ENCODE assay signal across 36 cellular contexts in the genomic region with DNA sequence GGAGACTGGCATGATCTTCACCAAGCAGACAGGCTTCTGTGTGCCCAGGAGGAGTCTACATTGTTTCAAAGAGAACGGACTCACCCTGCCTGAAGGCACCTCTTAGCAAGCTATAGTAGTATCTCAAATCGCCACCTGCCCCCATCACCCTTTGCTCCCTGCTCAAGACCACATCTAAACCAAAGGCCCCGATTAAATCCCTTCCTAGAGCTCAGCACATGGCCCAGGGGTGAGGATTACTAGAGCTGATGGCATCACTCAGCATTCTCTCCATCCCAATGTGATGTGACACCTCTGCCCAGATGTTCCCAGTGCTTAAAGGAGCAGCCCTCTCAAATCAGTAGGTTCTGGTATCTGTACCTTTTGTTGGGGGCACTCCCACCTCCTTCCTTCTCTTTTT. TPM values are rescaled to one million over a fixed set of nuclear protein-coding genes. Genes with fewer than 3 reads are reported as not detected.
"Had no signal": no experiment of that assay in that cellular context is flagged by ENCODE, and none has a peak within 500 bp of the region (broad histone marks: within the 10 kb centered on the region; RNA-seq: fewer than 3 reads in every experiment).

No MANE protein-coding gene starts in this region.

- H3K27ac Mint-ChIP-seq: activated B cell treated with CpG ODN at 0.5 μM for 24 hours; activated CD8-positive, alpha-beta T cell treated with anti-CD3 and anti-CD28 coated beads for 36 hours; activated naive CD8-positive, alpha-beta T cell; activated T-helper 17 cell treated with anti-CD3 and anti-CD28 coated beads, Interleukin-2, amount 50 U/mL, for 72 hours; effector memory CD8-positive, alpha-beta T cell; T-helper 17 cell; T-helper 2 cell treated with Interferon-gamma antibody and Interleukin-4, amounts not matched to agents 5 μg/mL and 100 μg/mL, for 36 hours had no signal

- H3K4me1 Mint-ChIP-seq: activated T-helper 17 cell treated with anti-CD3 and anti-CD28 coated beads, Interleukin-2, amount 50 U/mL, for 72 hours had no signal

- H3K27ac ChIP-seq: epithelial cell of prostate, esophagus squamous epithelium, gastroesophageal sphincter, WERI-Rb-1 had no signal

- H3K36me3 Mint-ChIP-seq: activated naive CD8-positive, alpha-beta T cell had no signal

- ATAC-seq: activated CD4-positive, CD25-positive, alpha-beta regulatory T cell treated with anti-CD3 and anti-CD28 coated beads, Interleukin-2, amount 50 U/mL, for 24 hours; activated CD8-positive, alpha-beta T cell treated with anti-CD3 and anti-CD28 coated beads for 36 hours; activated T-cell treated with anti-CD3 and anti-CD28 coated beads, Interleukin-2, amount 50 U/mL, for 4 hours; activated T-helper 17 cell treated with anti-CD3 and anti-CD28 coated beads, Interleukin-2, amount 50 U/mL, for 72 hours; effector memory CD8-positive, alpha-beta T cell; gastroesophageal sphincter; T-helper 17 cell had no signal

- H3K4me3 ChIP-seq: esophagus squamous epithelium, gastroesophageal sphincter had no signal

- H3K36me3 ChIP-seq: esophagus squamous epithelium, gastroesophageal sphincter, WERI-Rb-1 had no signal

- H3K9me3 ChIP-seq: esophagus squamous epithelium had no signal

- DNase-seq: activated B cell treated with CpG ODN at 0.5 μM for 24 hours; activated CD4-positive, alpha-beta T cell treated with anti-CD3 and anti-CD28 coated beads for 48 hours; activated CD4-positive, alpha-beta T cell treated with anti-CD3 and anti-CD28 coated beads, Interleukin-2, amount 50 U/mL, for 1 hour; activated CD4-positive, alpha-beta T cell treated with anti-CD3 and anti-CD28 coated beads, Interleukin-2, amount 50 U/mL, for 48 hours; activated CD8-positive, alpha-beta memory T cell treated with anti-CD3 and anti-CD28 coated beads for 24 hours; activated CD8-positive, alpha-beta T cell treated with anti-CD3 and anti-CD28 coated beads for 36 hours; activated effector memory CD4-positive, alpha-beta T cell treated with Interleukin-2 at 50 U/mL for 16 hours; activated gamma-delta T cell treated with Interleukin-2 at 50 U/mL for 16 hours; activated naive CD4-positive, alpha-beta T cell treated with anti-CD3 and anti-CD28 coated beads, Interleukin-2, amount 50 U/mL, for 16 hours; activated naive CD4-positive, alpha-beta T cell treated with Interleukin-2 at 50 U/mL for 16 hours; activated T-cell treated with anti-CD3 and anti-CD28 coated beads, Interleukin-2, amount 50 U/mL, for 4 hours; amniotic stem cell; anterior cingulate cortex; caudate nucleus; cortex of kidney; dermis blood vessel endothelial cell; effector CD4-positive, alpha-beta T cell; effector memory CD8-positive, alpha-beta T cell; esophagus squamous epithelium; foreskin melanocyte; T-helper 1 cell; T-helper 17 cell; T1000; WERI-Rb-1 had no signal

- H3K27me3 ChIP-seq: gastroesophageal sphincter had no signal

- H3K9me3 Mint-ChIP-seq: activated B cell treated with CpG ODN at 0.5 μM for 24 hours; activated CD8-positive, alpha-beta T cell treated with anti-CD3 and anti-CD28 coated beads for 36 hours; activated T-cell treated with anti-CD3 and anti-CD28 coated beads, Interleukin-2, amount 50 U/mL, for 4 hours; activated T-helper 17 cell treated with anti-CD3 and anti-CD28 coated beads, Interleukin-2, amount 50 U/mL, for 72 hours; effector memory CD8-positive, alpha-beta T cell; T-helper 2 cell treated with Interferon-gamma antibody and Interleukin-4, amounts not matched to agents 5 μg/mL and 100 μg/mL, for 36 hours had no signal

- H3K4me3 Mint-ChIP-seq: activated B cell treated with CpG ODN at 0.5 μM for 24 hours; activated CD8-positive, alpha-beta T cell treated with anti-CD3 and anti-CD28 coated beads for 36 hours; activated naive CD8-positive, alpha-beta T cell; activated T-cell treated with anti-CD3 and anti-CD28 coated beads, Interleukin-2, amount 50 U/mL, for 4 hours; activated T-helper 17 cell treated with anti-CD3 and anti-CD28 coated beads, Interleukin-2, amount 50 U/mL, for 72 hours; effector memory CD8-positive, alpha-beta T cell; T-helper 17 cell; T-helper 2 cell treated with Interferon-gamma antibody and Interleukin-4, amounts not matched to agents 5 μg/mL and 100 μg/mL, for 36 hours had no signal

RNA-seq across cellular contexts. Expression of a gene that starts 58.1 kb away (rescaled TPM):
- total RNA-seq: activated B cell treated with CpG ODN at 0.5 μM for 24 hours; activated CD8-positive, alpha-beta T cell treated with anti-CD3 and anti-CD28 coated beads for 36 hours; activated T-cell treated with anti-CD3 and anti-CD28 coated beads, Interleukin-2, amount 50 U/mL, for 4 hours; activated T-helper 17 cell treated with anti-CD3 and anti-CD28 coated beads, Interleukin-2, amount 50 U/mL, for 72 hours; astrocyte; chondrocyte; dermis blood vessel endothelial cell; endothelial cell of umbilical vein; esophagus squamous epithelium; fibroblast of lung; fibroblast of villous mesenchyme; gastroesophageal sphincter; T-helper 17 cell had no signal
- polyA plus RNA-seq: endothelial cell of umbilical vein, esophagus, fibroblast of lung had no signal
